In the genomic region with DNA sequence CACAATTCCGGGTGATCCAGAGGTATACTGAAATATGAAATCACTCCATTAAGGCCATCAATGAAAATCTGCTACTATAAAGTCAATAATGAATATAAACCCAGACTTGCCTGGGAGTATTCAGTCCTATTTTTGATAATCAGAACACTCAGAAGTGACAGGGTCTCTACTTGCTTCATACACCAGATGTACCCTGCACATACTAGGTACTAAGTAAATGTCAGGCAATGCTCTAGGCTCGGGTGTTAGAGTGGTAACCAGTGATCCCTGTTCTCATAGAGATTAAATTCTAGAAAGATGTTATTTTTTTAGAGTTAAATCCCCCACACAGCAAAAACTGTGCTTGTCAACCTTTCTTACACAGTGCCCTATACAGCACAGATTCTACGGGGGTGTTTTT, we compare ENCODE assay signal across 24 cellular contexts. TPM values are rescaled to one million over a fixed set of nuclear protein-coding genes. Genes with fewer than 3 reads are reported as not detected.
A peak's percentile ranks its signal among the peaks of the same experiment; 100 is the strongest.
DNase-seq lines count a peak whose midpoint lies in the region; ATAC-seq and TF ChIP-seq lines count a peak whose summit lies in the region.
"Had no signal": no experiment of that assay in that cellular context is flagged by ENCODE, and none has a peak within 500 bp of the region (broad histone marks: within the 10 kb centered on the region; RNA-seq: fewer than 3 reads in every experiment).

No MANE protein-coding gene starts in this region.

- peak overlapping the region in 1 of 2 donors; percentile 56 for H3K4me3 Mint-ChIP-seq in activated T-cell treated with anti-CD3 and anti-CD28 coated beads, Interleukin-2, amount 50 U/mL, for 72 hours
- H3K4me3 Mint-ChIP-seq in stimulated activated effector memory CD8-positive, alpha-beta T cell treated with anti-CD3 and anti-CD28 coated beads, Interleukin-12 subunit alpha, Interleukin-12 subunit beta, amount 100 ng/mL, for 72 hours: no peak overlapping the region
- H3K4me3 Mint-ChIP-seq: neural crest cell had no signal

- no peak for ATAC-seq in activated T-cell treated with anti-CD3 and anti-CD28 coated beads, Interleukin-2, amount 50 U/mL, for 72 hours (replicated peaks in 1 of 2)
- no peak for ATAC-seq in stimulated activated effector memory CD8-positive, alpha-beta T cell treated with anti-CD3 and anti-CD28 coated beads, Interleukin-12 subunit alpha, Interleukin-12 subunit beta, amount 100 ng/mL, for 72 hours

- H3K36me3 Mint-ChIP-seq in activated T-cell treated with anti-CD3 and anti-CD28 coated beads, Interleukin-2, amount 50 U/mL, for 72 hours (ENCODE audit: insufficient read depth in 2 of 2): peaks cover 50 to 87% of the 10 kb centered on the region in 2 donors
- H3K36me3 Mint-ChIP-seq in stimulated activated effector memory CD8-positive, alpha-beta T cell treated with anti-CD3 and anti-CD28 coated beads, Interleukin-12 subunit alpha, Interleukin-12 subunit beta, amount 100 ng/mL, for 72 hours: peaks cover 100% of the 10 kb centered on the region

- H3K27me3 ChIP-seq in transverse colon: no peaks in the 10 kb centered on the region
- H3K27me3 ChIP-seq: brain microvascular endothelial cell, vagina had no signal

- 89 to 100% methylated on average over 2 to 3 of the region's 3 CpGs for WGBS in transverse colon (ENCODE audit: low coverage in 1 of 2), 2 donors

- no peaks in the 10 kb centered on the region for H3K27me3 Mint-ChIP-seq in activated T-cell treated with anti-CD3 and anti-CD28 coated beads, Interleukin-2, amount 50 U/mL, for 72 hours (ENCODE audit: low read depth)

- H3K4me1 ChIP-seq in transverse colon: peaks cover 0 to 7% (median 2%) of the 10 kb centered on the region in 4 donors
- H3K4me1 ChIP-seq: prostate gland, vagina had no signal

- no peak for DNase-seq in activated T-cell treated with anti-CD3 and anti-CD28 coated beads, Interleukin-2, amount 50 U/mL, for 72 hours
- no peak for DNase-seq in activated T-cell treated with anti-CD3 and anti-CD28 coated beads, Interleukin-2, amount 50 U/mL, for 48 hours
- DNase-seq in epithelial cell of prostate (ENCODE audit: low read depth, low spot score): no peak
- DNase-seq in stimulated activated effector memory CD8-positive, alpha-beta T cell treated with anti-CD3 and anti-CD28 coated beads, Interleukin-12 subunit alpha, Interleukin-12 subunit beta, amount 100 ng/mL, for 72 hours (ENCODE audit: low spot score in 2 of 2): no peak
- DNase-seq in transverse colon: no peak
- no peak for DNase-seq in NCI-H345 (lab: John Stamatoyannopoulos, UW)
- no peak for DNase-seq in GM19240 (ENCODE audit: insufficient read length, low spot score)
- DNase-seq: activated CD4-positive, CD25-positive, alpha-beta regulatory T cell; activated CD8-positive, alpha-beta memory T cell treated with anti-CD3 and anti-CD28 coated beads, Interleukin-2, amount 50 U/mL, for 4 hours; brain microvascular endothelial cell; DMS79; foreskin fibroblast; GOT3; kidney; mesendoderm; NCI-H1048; NCI-H2029; NCI-H446; stimulated activated CD4-positive, alpha-beta T cell treated with anti-CD3 and anti-CD28 coated beads, Interleukin-2, amount 100 ng/mL, for 48 hours; T-helper 9 cell had no signal

- H3K9me3 Mint-ChIP-seq in activated T-cell treated with anti-CD3 and anti-CD28 coated beads, Interleukin-2, amount 50 U/mL, for 72 hours: peaks cover 7 to 16% of the 10 kb centered on the region in 2 donors
- peaks cover 5% of the 10 kb centered on the region for H3K9me3 Mint-ChIP-seq in stimulated activated effector memory CD8-positive, alpha-beta T cell treated with anti-CD3 and anti-CD28 coated beads, Interleukin-12 subunit alpha, Interleukin-12 subunit beta, amount 100 ng/mL, for 72 hours
- H3K9me3 Mint-ChIP-seq: neural crest cell had no signal

- H3K36me3 ChIP-seq in transverse colon: peaks cover 0 to 88% (median 32%) of the 10 kb centered on the region in 4 donors
- H3K36me3 ChIP-seq: prostate gland had no signal

- no peaks in the 10 kb centered on the region for H3K9me3 ChIP-seq in transverse colon
- H3K9me3 ChIP-seq: prostate gland, vagina had no signal

- no peak for TF ChIP-seq CTCF in transverse colon (IDR thresholded peaks at IDR 0.05)

- H3K4me3 ChIP-seq in transverse colon: no peak overlapping the region
- H3K4me3 ChIP-seq: prostate gland, vagina had no signal

- no peak for TF ChIP-seq EP300 in transverse colon (IDR thresholded peaks at IDR 0.05; ENCODE audit: low read depth)

- intact Hi-C loops in transverse colon (cut with DNase I; ENCODE audit: low total_unique reads): no loop called here

- H3K27ac ChIP-seq in epithelial cell of prostate (peak overlapping the region; percentile 79), transverse colon (no peak overlapping the region)
- H3K27ac ChIP-seq: brain microvascular endothelial cell, vagina had no signal

- H3K27ac Mint-ChIP-seq in activated T-cell treated with anti-CD3 and anti-CD28 coated beads, Interleukin-2, amount 50 U/mL, for 72 hours: peak overlapping the region; percentile 54
- peak overlapping the region; percentile 67 for H3K27ac Mint-ChIP-seq in stimulated activated effector memory CD8-positive, alpha-beta T cell treated with anti-CD3 and anti-CD28 coated beads, Interleukin-12 subunit alpha, Interleukin-12 subunit beta, amount 100 ng/mL, for 72 hours

- in situ Hi-C loops in transverse colon (cut with MboI; ENCODE audit: low pct_ligation_motif_present in 1 of 4, low pct_unique_long_range_greater_than_20kb in 1 of 4, low sequenced_read_pairs in 3 of 4): loop anchor here in 1 of 4 donors (25.0 kb wide), 1 partner anchor 114 kb away; a partner anchor contains a TSS

- peaks cover 76% of the 10 kb centered on the region for H3K4me1 Mint-ChIP-seq in activated T-cell treated with anti-CD3 and anti-CD28 coated beads, Interleukin-2, amount 50 U/mL, for 72 hours (ENCODE audit: low read depth)
- peaks cover 67% of the 10 kb centered on the region for H3K4me1 Mint-ChIP-seq in stimulated activated effector memory CD8-positive, alpha-beta T cell treated with anti-CD3 and anti-CD28 coated beads, Interleukin-12 subunit alpha, Interleukin-12 subunit beta, amount 100 ng/mL, for 72 hours
- H3K4me1 Mint-ChIP-seq: neural crest cell had no signal

- peak; percentile 35 for TF ChIP-seq POLR2A in GM19099 (IDR thresholded peaks at IDR 0.05; ENCODE audit: extremely low read depth, insufficient read length, low read depth)
- no peak for TF ChIP-seq POLR2A in transverse colon (IDR thresholded peaks at IDR 0.05)

RNA-seq across cellular contexts. Expression of a gene that starts 12.3 kb away (rescaled TPM):
- total RNA-seq in activated T-cell treated with anti-CD3 and anti-CD28 coated beads, Interleukin-2, amount 50 U/mL, for 72 hours: 100 to 1,000 TPM; 441 to 563 TPM
- 10 to 100 TPM; 23.2 to 67.8 (median 52.2) TPM for total RNA-seq in transverse colon

Comparison
In these comparisons a context has a peak if more than half of its experiments do, and no peak if none do; other contexts are left out.
1. RNA of a gene that starts 12.3 kb away (total RNA-seq): 441 to 563 TPM in activated T-cell treated with anti-CD3 and anti-CD28 coated beads, Interleukin-2, amount 50 U/mL, for 72 hours; 23.2 to 67.8 TPM in transverse colon; every median in the first group is over 4 times any median in the second.